Comparison of ENCODE assay signal across 8 cellular contexts in the genomic region with DNA sequence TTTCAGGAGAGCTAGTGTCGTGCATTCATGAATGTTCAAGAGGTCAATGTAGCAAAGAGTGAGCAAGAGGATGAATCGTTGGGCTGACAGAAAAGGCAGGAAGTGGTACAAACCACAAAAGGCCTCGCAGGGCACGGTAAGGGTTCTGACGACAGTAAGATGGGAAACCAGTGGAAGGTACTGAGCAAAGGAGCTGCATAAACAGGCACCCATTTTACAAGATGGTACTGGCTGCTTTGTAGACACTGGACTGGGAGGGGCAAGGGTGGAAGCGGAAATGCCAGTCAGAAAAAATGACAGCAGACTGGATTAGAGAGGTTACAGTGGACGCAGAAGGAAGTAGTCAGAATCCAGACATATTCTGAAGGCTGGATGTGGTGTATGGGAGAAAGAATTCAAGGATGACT.
DNase-seq lines count a peak whose midpoint lies in the region; ATAC-seq, FAIRE-seq and TF ChIP-seq lines count a peak whose summit lies in the region.

No MANE protein-coding gene starts in this region.

- DNase-seq in AG20443 (ENCODE audit: low spot score): peak; percentile 50
- peak; percentile 93 for DNase-seq in SJSA1 (ENCODE audit: low read depth in 1 of 2, low spot score in 2 of 2)
- peak; percentile 86 for DNase-seq in activated naive CD4-positive, alpha-beta T cell treated with anti-CD3 and anti-CD28 coated beads, Interleukin-2, amount 10 ng/mL, durations not matched to agents 7 days and 5 days
- DNase-seq in mesothelial cell of epicardium (ENCODE audit: low spot score in 2 of 2, unreplicated experiment in 2 of 2): no peak
- peak; percentile 86 for DNase-seq in urothelium cell line (ENCODE audit: low spot score)
- no peak for DNase-seq in head of caudate nucleus

- ATAC-seq in GM19324 (IDR thresholded peaks at IDR 0.05; ENCODE audit: low FRiP score, unreplicated experiment): peak; percentile 96
- ATAC-seq in HG03354 (IDR thresholded peaks at IDR 0.05; ENCODE audit: poor library complexity, severe bottlenecking, unreplicated experiment): peak; percentile 99

- H3K36me3 ChIP-seq in SJSA1: peaks cover 8% of the 10 kb centered on the region; the same call in 1 of the 2 replicates

- H3K4me1 ChIP-seq in SJSA1 (replicated peaks): peaks cover 61% of the 10 kb centered on the region

- no peaks in the 10 kb centered on the region for H3K36me3 Mint-ChIP-seq in activated naive CD4-positive, alpha-beta T cell treated with anti-CD3 and anti-CD28 coated beads, Interleukin-2, amount 10 ng/mL, durations not matched to agents 7 days and 5 days
- H3K36me3 Mint-ChIP-seq in mesothelial cell of epicardium: peaks cover under 1% of the 10 kb centered on the region

- H3K4me1 Mint-ChIP-seq in activated naive CD4-positive, alpha-beta T cell treated with anti-CD3 and anti-CD28 coated beads, Interleukin-2, amount 10 ng/mL, durations not matched to agents 7 days and 5 days: peaks cover 44% of the 10 kb centered on the region
- peaks cover 32% of the 10 kb centered on the region for H3K4me1 Mint-ChIP-seq in mesothelial cell of epicardium

- H3K27me3 Mint-ChIP-seq in activated naive CD4-positive, alpha-beta T cell treated with anti-CD3 and anti-CD28 coated beads, Interleukin-2, amount 10 ng/mL, durations not matched to agents 7 days and 5 days: peaks cover 4% of the 10 kb centered on the region
- H3K27me3 Mint-ChIP-seq in mesothelial cell of epicardium (ENCODE audit: low read depth): no peaks in the 10 kb centered on the region

- CTCF ChIA-PET in activated naive CD4-positive, alpha-beta T cell treated with anti-CD3 and anti-CD28 coated beads, Interleukin-2, amount 10 ng/mL, durations not matched to agents 7 days and 5 days (lab: Charles Lee): interaction anchor here (0.8 to 1.9 kb wide), 11 partner anchors 12 to 167 kb away, joined by 3 to 10 read pairs (median 3); no protein-coding TSS in a partner anchor

- peak; percentile 62 for FAIRE-seq in urothelium cell line (lab: Jason Lieb, UNC)

- H3K27ac Mint-ChIP-seq in activated naive CD4-positive, alpha-beta T cell treated with anti-CD3 and anti-CD28 coated beads, Interleukin-2, amount 10 ng/mL, durations not matched to agents 7 days and 5 days: peak overlapping the region; percentile 95
- peak overlapping the region; percentile 33 for H3K27ac Mint-ChIP-seq in mesothelial cell of epicardium

- peak overlapping the region; percentile 84 for H3K27ac ChIP-seq in SJSA1

- peak overlapping the region; percentile 39 for H3K4me3 Mint-ChIP-seq in activated naive CD4-positive, alpha-beta T cell treated with anti-CD3 and anti-CD28 coated beads, Interleukin-2, amount 10 ng/mL, durations not matched to agents 7 days and 5 days
- H3K4me3 Mint-ChIP-seq in mesothelial cell of epicardium: no peak overlapping the region

- no peaks in the 10 kb centered on the region for H3K27me3 ChIP-seq in SJSA1 (replicated peaks)

- H3K4me3 ChIP-seq in SJSA1: no peak overlapping the region

- intact Hi-C loops in head of caudate nucleus (cut with DNase I): no loop called here

- no peak for TF ChIP-seq CTCF in mesothelial cell of epicardium (IDR thresholded peaks at IDR 0.05; ENCODE audit: unreplicated experiment)

- H3K9me3 ChIP-seq in SJSA1 (replicated peaks): no peaks in the 10 kb centered on the region

- H3K9me3 Mint-ChIP-seq in activated naive CD4-positive, alpha-beta T cell treated with anti-CD3 and anti-CD28 coated beads, Interleukin-2, amount 10 ng/mL, durations not matched to agents 7 days and 5 days: no peaks in the 10 kb centered on the region
- no peaks in the 10 kb centered on the region for H3K9me3 Mint-ChIP-seq in mesothelial cell of epicardium

Comparison
In these comparisons a context has a peak if more than half of its experiments do, and no peak if none do; other contexts are left out.
1. DNase-seq: peak in AG20443 (single experiment), SJSA1 (2 of 2), activated naive CD4-positive, alpha-beta T cell treated with anti-CD3 and anti-CD28 coated beads, Interleukin-2, amount 10 ng/mL, durations not matched to agents 7 days and 5 days (single experiment) and urothelium cell line (single experiment); none in mesothelial cell of epicardium (0 of 2) and head of caudate nucleus (0 of 42).